Comparison of ENCODE assay signal across 8 cellular contexts in the genomic region with DNA sequence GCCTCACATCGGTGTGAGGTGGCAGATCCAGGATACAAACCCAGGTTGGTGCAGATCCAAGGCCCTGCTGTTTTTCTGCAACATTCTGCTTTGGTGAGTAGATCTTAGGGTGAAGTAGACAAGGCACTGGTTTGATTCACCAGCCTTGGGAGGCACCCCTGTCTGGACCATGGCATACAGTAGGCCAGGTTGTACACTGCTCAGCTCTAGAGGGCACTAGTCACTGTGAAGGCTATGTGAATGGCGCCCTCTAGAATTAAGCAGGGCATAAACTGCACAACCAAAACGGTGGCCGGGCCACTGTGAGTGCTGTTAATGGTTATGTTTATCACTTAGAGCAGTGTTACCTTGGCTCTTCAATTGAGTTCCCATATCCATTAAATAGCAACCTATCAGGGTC.
DNase-seq lines count a peak whose midpoint lies in the region; ATAC-seq and TF ChIP-seq lines count a peak whose summit lies in the region.

No MANE protein-coding gene starts in this region.

- in situ Hi-C loops in astrocyte of the cerebellum (cut with HindIII; ENCODE audit: low sequenced_read_pairs): no loop called here

- H3K4me3 ChIP-seq in GM12875 (ENCODE audit: low read depth, low read length): no peak overlapping the region
- H3K4me3 ChIP-seq in astrocyte of the cerebellum (ENCODE audit: low read depth, low read length): no peak overlapping the region

- TF ChIP-seq CTCF in GM12875 (IDR thresholded peaks at IDR 0.05; ENCODE audit: borderline replicate concordance, insufficient read depth, low read depth, low read length) (peak; percentile 67), astrocyte of the cerebellum (IDR thresholded peaks at IDR 0.05; ENCODE audit: low read depth, low read length, missing control alignments) (peak; percentile 59)

- ATAC-seq in HG03457 (IDR thresholded peaks at IDR 0.05; ENCODE audit: unreplicated experiment): no peak
- ATAC-seq in HG03196 (IDR thresholded peaks at IDR 0.05; ENCODE audit: unreplicated experiment): no peak

- DNase-seq in AML-193 (lab: John Stamatoyannopoulos, UW): peak; percentile 55
- DNase-seq in NCI-H526 treated with DMSO at 0.1 percent for 48 hours (lab: John Stamatoyannopoulos, UW): peak; percentile 14
- DNase-seq in astrocyte of the cerebellum (ENCODE audit: low read depth): no peak
- DNase-seq in myocyte (ENCODE audit: low read depth): peak; percentile 20
- no peak for DNase-seq in ureter (ENCODE audit: low spot score)

Comparison
In these comparisons a context has a peak if more than half of its experiments do, and no peak if none do; other contexts are left out.
1. DNase-seq: peak in AML-193 (2 of 2), NCI-H526 treated with DMSO at 0.1 percent for 48 hours (single experiment) and myocyte (single experiment); none in astrocyte of the cerebellum (single experiment) and ureter (single experiment).